In genomic region chr10:80567292-80567691, GRCh38 we compare ENCODE assay signal across 12 cellular contexts. TPM values are rescaled to one million over a fixed set of nuclear protein-coding genes. Genes with fewer than 3 reads are reported as not detected.
"Had no signal": no experiment of that assay in that cellular context is flagged by ENCODE, and none has a peak within 500 bp of the region (broad histone marks: within the 10 kb centered on the region; RNA-seq: fewer than 3 reads in every experiment).

No MANE protein-coding gene starts in this region.

- H3K27ac ChIP-seq: lower lobe of right lung, prostate gland, right lobe of liver, tibial nerve had no signal

- H3K4me3 Mint-ChIP-seq: activated naive CD4-positive, alpha-beta T cell treated with anti-CD3 and anti-CD28 coated beads for 36 hours; naive thymus-derived CD4-positive, alpha-beta T cell; stimulated activated naive B cell treated with anti-CD40 and anti-IgM and Interleukin-4, amounts not matched to agents 10 μg/mL and 1 μg/mL and 100 μg/mL, for 72 hours; T-helper 17 cell had no signal

- H3K4me3 ChIP-seq: lower lobe of right lung, prostate gland, right lobe of liver, tibial nerve had no signal

- H3K27me3 ChIP-seq: right lobe of liver, tibial nerve had no signal

- DNase-seq: activated CD4-positive, alpha-beta T cell treated with anti-CD3 and anti-CD28 coated beads for 1 hour; activated naive CD4-positive, alpha-beta T cell treated with anti-CD3 and anti-CD28 coated beads for 36 hours; dermis blood vessel endothelial cell; erythroblast; hippocampal formation; lower lobe of right lung; naive thymus-derived CD4-positive, alpha-beta T cell; right lobe of liver; stimulated activated naive B cell treated with anti-CD40 and anti-IgM and Interleukin-4, amounts not matched to agents 10 μg/mL and 1 μg/mL and 100 μg/mL, for 72 hours; T-helper 17 cell had no signal

- H3K36me3 ChIP-seq: lower lobe of right lung, prostate gland, right lobe of liver, tibial nerve had no signal

- H3K27ac Mint-ChIP-seq: activated naive CD4-positive, alpha-beta T cell treated with anti-CD3 and anti-CD28 coated beads for 36 hours; naive thymus-derived CD4-positive, alpha-beta T cell; stimulated activated naive B cell treated with anti-CD40 and anti-IgM and Interleukin-4, amounts not matched to agents 10 μg/mL and 1 μg/mL and 100 μg/mL, for 72 hours; T-helper 17 cell had no signal

- H3K36me3 Mint-ChIP-seq: stimulated activated naive B cell treated with anti-CD40 and anti-IgM and Interleukin-4, amounts not matched to agents 10 μg/mL and 1 μg/mL and 100 μg/mL, for 72 hours had no signal

- H3K9me3 Mint-ChIP-seq: activated naive CD4-positive, alpha-beta T cell treated with anti-CD3 and anti-CD28 coated beads for 36 hours; stimulated activated naive B cell treated with anti-CD40 and anti-IgM and Interleukin-4, amounts not matched to agents 10 μg/mL and 1 μg/mL and 100 μg/mL, for 72 hours had no signal

- H3K4me1 ChIP-seq: lower lobe of right lung, prostate gland, right lobe of liver, tibial nerve had no signal

- ATAC-seq: lower lobe of right lung; naive thymus-derived CD4-positive, alpha-beta T cell; stimulated activated naive B cell treated with anti-CD40 and anti-IgM and Interleukin-4, amounts not matched to agents 10 μg/mL and 1 μg/mL and 100 μg/mL, for 72 hours; T-helper 17 cell had no signal

- H3K4me1 Mint-ChIP-seq: naive thymus-derived CD4-positive, alpha-beta T cell; stimulated activated naive B cell treated with anti-CD40 and anti-IgM and Interleukin-4, amounts not matched to agents 10 μg/mL and 1 μg/mL and 100 μg/mL, for 72 hours; T-helper 17 cell had no signal

- H3K9me3 ChIP-seq: lower lobe of right lung, prostate gland, right lobe of liver, tibial nerve had no signal

RNA-seq across cellular contexts. Expression of gene SH2D4B, which starts 29.6 kb away (rescaled TPM):
- total RNA-seq: right lobe of liver, tibial nerve had no signal
